ENCODE assay signal across 16 cellular contexts in the genomic region with DNA sequence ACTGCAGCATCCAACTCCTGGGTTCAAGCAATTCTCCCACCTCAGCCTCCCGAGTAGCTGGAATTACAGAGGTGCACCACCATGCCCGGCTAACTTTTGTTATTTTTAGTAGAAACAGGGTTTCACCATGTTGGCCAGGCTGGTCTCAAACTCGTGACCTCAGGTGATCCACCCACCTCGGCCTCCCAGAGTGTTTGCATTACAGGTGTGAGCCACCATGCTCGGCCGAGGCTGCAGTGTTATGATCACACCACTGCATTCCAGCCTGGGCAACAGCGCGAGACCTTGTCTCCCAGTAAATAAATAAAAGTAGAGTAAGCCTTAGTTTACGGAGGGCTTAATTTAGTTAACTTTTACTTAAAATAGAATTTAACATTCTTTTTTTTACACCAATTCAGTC. TPM values are rescaled to one million over a fixed set of nuclear protein-coding genes. Genes with fewer than 3 reads are reported as not detected.
DNase-seq lines count a peak whose midpoint lies in the region; ATAC-seq and TF ChIP-seq lines count a peak whose summit lies in the region.
"Had no signal": no experiment of that assay in that cellular context is flagged by ENCODE, and none has a peak within 500 bp of the region (broad histone marks: within the 10 kb centered on the region; RNA-seq: fewer than 3 reads in every experiment).

No MANE protein-coding gene starts in this region.

- H3K4me1 ChIP-seq in GM23338 (ENCODE audit: insufficient read depth), result no peaks in the 10 kb centered on the region
- peaks cover 0 to 15% (median 1%) of the 10 kb centered on the region in 6 donors for H3K4me1 ChIP-seq in spleen
- peaks cover 0 to 8% (median 4%) of the 10 kb centered on the region in 4 donors for H3K4me1 ChIP-seq in stomach

- CTCF ChIA-PET in activated CD8-positive, alpha-beta memory T cell treated with anti-CD3 and anti-CD28 coated beads, Interleukin-2, amount 10 ng/mL, durations not matched to agents 7 days and 5 days (lab: Charles Lee), result no interaction called here

- peak overlapping the region; percentile 60; the same call in 1 of the 2 replicates for H3K27ac ChIP-seq in GM23338 (ENCODE audit: low read depth)
- H3K27ac ChIP-seq in spleen, result no peak overlapping the region
- H3K27ac ChIP-seq in stomach, result no peak overlapping the region
- H3K27ac ChIP-seq: BLaER1 had no signal

- H3K27me3 ChIP-seq in GM23338 (ENCODE audit: insufficient read depth), result no peaks in the 10 kb centered on the region
- H3K27me3 ChIP-seq in spleen (replicated peaks in 1 of 7), result no peaks in the 10 kb centered on the region
- no peaks in the 10 kb centered on the region for H3K27me3 ChIP-seq in stomach
- H3K27me3 ChIP-seq: BLaER1 had no signal

- H3K4me3 Mint-ChIP-seq in activated CD8-positive, alpha-beta memory T cell treated with anti-CD3 and anti-CD28 coated beads, Interleukin-2, amount 10 ng/mL, durations not matched to agents 7 days and 5 days, result no peak overlapping the region
- H3K4me3 Mint-ChIP-seq in GM23338 (no peak overlapping the region), T-helper 17 cell (no peak overlapping the region)
- H3K4me3 Mint-ChIP-seq: CD14-positive monocyte; CD4-positive, alpha-beta memory T cell had no signal

- no peak for ATAC-seq in activated CD8-positive, alpha-beta memory T cell treated with anti-CD3 and anti-CD28 coated beads, Interleukin-2, amount 10 ng/mL, durations not matched to agents 7 days and 5 days
- no peak for ATAC-seq in GM23338
- no peak for ATAC-seq in T-helper 17 cell
- no peak for ATAC-seq in HG03196 (IDR thresholded peaks at IDR 0.05; ENCODE audit: unreplicated experiment)
- ATAC-seq: GM12878 had no signal

- peak; percentile 47 for DNase-seq in activated CD8-positive, alpha-beta memory T cell treated with anti-CD3 and anti-CD28 coated beads for 24 hours
- DNase-seq in activated CD8-positive, alpha-beta memory T cell treated with anti-CD3 and anti-CD28 coated beads, Interleukin-2, amount 10 ng/mL, durations not matched to agents 7 days and 5 days, result no peak
- DNase-seq in GM23338 (ENCODE audit: low spot score), result no peak
- DNase-seq in T-helper 17 cell, result no peak
- DNase-seq in spleen, result peak; percentile 61
- DNase-seq in stomach, result no peak
- DNase-seq: 8988T; CD4-positive, alpha-beta memory T cell; DMS153; DND-41; EL had no signal

- TF ChIP-seq POLR2A in spleen (IDR thresholded peaks at IDR 0.05), result no peak
- TF ChIP-seq POLR2A in stomach (IDR thresholded peaks at IDR 0.05), result no peak

- no peak overlapping the region for H3K27ac Mint-ChIP-seq in activated CD8-positive, alpha-beta memory T cell treated with anti-CD3 and anti-CD28 coated beads, Interleukin-2, amount 10 ng/mL, durations not matched to agents 7 days and 5 days
- H3K27ac Mint-ChIP-seq in GM23338 (no peak overlapping the region), T-helper 17 cell (peak overlapping the region; percentile 21)
- H3K27ac Mint-ChIP-seq: CD14-positive monocyte; CD4-positive, alpha-beta memory T cell had no signal

- H3K27me3 Mint-ChIP-seq in activated CD8-positive, alpha-beta memory T cell treated with anti-CD3 and anti-CD28 coated beads, Interleukin-2, amount 10 ng/mL, durations not matched to agents 7 days and 5 days, result no peaks in the 10 kb centered on the region
- peaks cover 6% of the 10 kb centered on the region for H3K27me3 Mint-ChIP-seq in GM23338 (ENCODE audit: insufficient read depth, low read depth, poor library complexity)
- H3K27me3 Mint-ChIP-seq in T-helper 17 cell, result no peaks in the 10 kb centered on the region
- H3K27me3 Mint-ChIP-seq: CD4-positive, alpha-beta memory T cell had no signal

- peaks cover 5% of the 10 kb centered on the region for H3K36me3 Mint-ChIP-seq in activated CD8-positive, alpha-beta memory T cell treated with anti-CD3 and anti-CD28 coated beads, Interleukin-2, amount 10 ng/mL, durations not matched to agents 7 days and 5 days
- no peaks in the 10 kb centered on the region for H3K36me3 Mint-ChIP-seq in GM23338 (ENCODE audit: low read depth)
- no peaks in the 10 kb centered on the region for H3K36me3 Mint-ChIP-seq in T-helper 17 cell (ENCODE audit: low read depth)

- H4K20me1 ChIP-seq in GM23338 (replicated peaks; ENCODE audit: insufficient read depth), result peaks cover 7% of the 10 kb centered on the region
- H4K20me1 ChIP-seq: BLaER1 had no signal

- H2AFZ ChIP-seq in GM23338, result no peak overlapping the region

- TF ChIP-seq CTCF in GM23338 (conservative IDR thresholded peaks at IDR 0.05; ENCODE audit: low read depth in 2 of 2) (no peak), spleen (IDR thresholded peaks at IDR 0.05 in 8 of 11, conservative IDR thresholded peaks at IDR 0.05 in 3 of 11) (no peak), stomach (IDR thresholded peaks at IDR 0.05) (no peak)

- peaks cover 5% of the 10 kb centered on the region for H3K4me1 Mint-ChIP-seq in activated CD8-positive, alpha-beta memory T cell treated with anti-CD3 and anti-CD28 coated beads, Interleukin-2, amount 10 ng/mL, durations not matched to agents 7 days and 5 days
- H3K4me1 Mint-ChIP-seq in GM23338 (peaks cover 10% of the 10 kb centered on the region), T-helper 17 cell (peaks cover 3% of the 10 kb centered on the region)

- H3K9me3 Mint-ChIP-seq in activated CD8-positive, alpha-beta memory T cell treated with anti-CD3 and anti-CD28 coated beads, Interleukin-2, amount 10 ng/mL, durations not matched to agents 7 days and 5 days (ENCODE audit: low read depth), result no peaks in the 10 kb centered on the region
- H3K9me3 Mint-ChIP-seq in GM23338, result no peaks in the 10 kb centered on the region; the same call in 2 of the 3 replicates
- H3K9me3 Mint-ChIP-seq: CD14-positive monocyte had no signal

- no peaks in the 10 kb centered on the region for H3K79me2 ChIP-seq in GM23338 (replicated peaks; ENCODE audit: insufficient read depth)

- intact Hi-C loops in spleen (cut with DNase I; ENCODE audit: low total_unique reads) (no loop called here), stomach (cut with DNase I; ENCODE audit: low total_unique reads) (no loop called here)

- H3K4me3 ChIP-seq in GM23338 (no peak overlapping the region), spleen (no peak overlapping the region), stomach (no peak overlapping the region)
- H3K4me3 ChIP-seq: BLaER1, GM12878, HAP-1 had no signal

- H3K9me3 ChIP-seq in T-helper 17 cell (ENCODE audit: control insufficient read depth, low read length, poor library complexity, severe bottlenecking) (no peaks in the 10 kb centered on the region), spleen (no peaks in the 10 kb centered on the region), stomach (no peaks in the 10 kb centered on the region)
- H3K9me3 ChIP-seq: BLaER1, HAP-1 had no signal

- no peaks in the 10 kb centered on the region for H3K9me2 ChIP-seq in GM23338 (ENCODE audit: insufficient read depth)

- H3K36me3 ChIP-seq in GM23338 (ENCODE audit: insufficient read depth) (no peaks in the 10 kb centered on the region), spleen (peaks cover 0 to 6% (median under 1%) of the 10 kb centered on the region in 6 donors), stomach (peaks cover 0 to 1% (median under 1%) of the 10 kb centered on the region in 4 donors)
- H3K36me3 ChIP-seq: HAP-1 had no signal

- WGBS in spleen, 5 donors, result 85 to 97% (median 94%) methylated on average over 9 of the region's 9 CpGs
- WGBS in stomach, 5 donors, result 74 to 82% (median 77%) methylated on average over 9 of the region's 9 CpGs

- TF ChIP-seq EP300 in stomach (IDR thresholded peaks at IDR 0.05), result no peak

- no peak overlapping the region for H3K4me2 ChIP-seq in GM23338
- H3K4me2 ChIP-seq: BLaER1 had no signal

- H3F3A ChIP-seq in GM23338 (replicated peaks; ENCODE audit: low read depth), result no peaks in the 10 kb centered on the region

TF ChIP-seq in GM23338, 12 proteins besides CTCF, POLR2A, EP300 and RAD21:
- TF ChIP-seq EZH2 (IDR thresholded peaks at IDR 0.05; ENCODE audit: low read depth, unreplicated experiment) (no peak), EZH2phosphoT487 (IDR thresholded peaks at IDR 0.05; ENCODE audit: unreplicated experiment) (no peak), STAT1 (IDR thresholded peaks at IDR 0.05; ENCODE audit: unreplicated experiment) (no peak)

RNA-seq across cellular contexts. Expression of a gene that starts 23.7 kb away (rescaled TPM):
- total RNA-seq in activated CD8-positive, alpha-beta memory T cell treated with anti-CD3 and anti-CD28 coated beads, Interleukin-2, amount 10 ng/mL, durations not matched to agents 7 days and 5 days, result 1 to 10 TPM in 1 of 2 experiments, under 1 TPM in 1; 0.84 to 1.3 TPM
- 183 and 209 TPM in 2 replicates for total RNA-seq in GM23338 (2014; rRNA removed; shearing (Covaris generic))
- polyA plus RNA-seq in GM23338 (2016; fragmentation: Nextera tagmentation; extraction: Ambion mirVana) (47.1 and 52.0 TPM in 2 replicates), spleen (1 to 10 TPM in 1 of 3 donors, under 1 TPM in 2; 0.17 to 2.2 (median 0.22) TPM), stomach (1 to 10 TPM in 1 of 3 donors, under 1 TPM in 1, not detected in 1; 0.43 to 1.2 TPM)
- total RNA-seq in T-helper 17 cell (10 to 100 TPM in 1 of 2 donors, 1 to 10 TPM in 1; 1.4 to 11.0 TPM), spleen (1 to 10 TPM; 1.0 to 6.8 (median 1.7) TPM), stomach (10 to 100 TPM in 1 of 5 donors, 1 to 10 TPM in 1, not detected in 3; 9.1 to 61.9 TPM)
- total RNA-seq: CD4-positive, alpha-beta memory T cell had no signal
- polyA plus RNA-seq: CD4-positive, alpha-beta memory T cell had no signal

RNA-seq across cellular contexts. Expression of a gene that starts 37.8 kb away (rescaled TPM):
- 100 to 1,000 TPM; 108 to 113 TPM for total RNA-seq in activated CD8-positive, alpha-beta memory T cell treated with anti-CD3 and anti-CD28 coated beads, Interleukin-2, amount 10 ng/mL, durations not matched to agents 7 days and 5 days
- total RNA-seq in GM23338 (2014; rRNA removed; shearing (Covaris generic)), result 82.6 and 118 TPM in 2 replicates
- polyA plus RNA-seq in GM23338 (2016; fragmentation: Nextera tagmentation; extraction: Ambion mirVana) (271 and 274 TPM in 2 replicates), spleen (10 to 100 TPM; 67.3 to 89.7 (median 85.7) TPM), stomach (10 to 100 TPM; 36.8 to 53.4 (median 36.9) TPM)
- total RNA-seq in T-helper 17 cell (100 to 1,000 TPM; 249 to 285 TPM), spleen (10 to 100 TPM; 59.2 to 98.7 (median 89.6) TPM), stomach (10 to 100 TPM; 24.5 to 87.2 (median 43.4) TPM)

Comparison
In these comparisons a context has a peak if more than half of its experiments do, and no peak if none do; other contexts are left out.
1. DNase-seq: peak in activated CD8-positive, alpha-beta memory T cell treated with anti-CD3 and anti-CD28 coated beads for 24 hours (single experiment) and spleen (single experiment); none in activated CD8-positive, alpha-beta memory T cell treated with anti-CD3 and anti-CD28 coated beads, Interleukin-2, amount 10 ng/mL, durations not matched to agents 7 days and 5 days (single experiment), GM23338 (single experiment), T-helper 17 cell (0 of 3) and stomach (single experiment).